8 cellular contexts compared by ENCODE assay signal in genomic region chr1:39081266-39082139, GRCh38. TPM values are rescaled to one million over a fixed set of nuclear protein-coding genes. Genes with fewer than 3 reads are reported as not detected.
A peak's percentile ranks its signal among the peaks of the same experiment; 100 is the strongest.
DNase-seq lines count a peak whose midpoint lies in the region; ATAC-seq and TF ChIP-seq lines count a peak whose summit lies in the region.

No MANE protein-coding gene starts in this region.

- ATAC-seq in HG02885 (IDR thresholded peaks at IDR 0.05; ENCODE audit: poor library complexity, unreplicated experiment) (no peak), HG03354 (IDR thresholded peaks at IDR 0.05; ENCODE audit: poor library complexity, severe bottlenecking, unreplicated experiment) (no peak), GM19455 (IDR thresholded peaks at IDR 0.05; ENCODE audit: unreplicated experiment) (no peak)

- peaks cover 9% of the 10 kb centered on the region for H3K27me3 ChIP-seq in BJ (ENCODE audit: control insufficient read depth, insufficient read depth, low read length)

- no peak for DNase-seq in BJ (ENCODE audit: low read depth)
- DNase-seq in HCEC 1CT, result peak; percentile 13
- peak; percentile 25 for DNase-seq in activated CD4-positive, alpha-beta memory T cell treated with anti-CD3 and anti-CD28 coated beads for 36 hours
- DNase-seq in fibroblast of the aortic adventitia (ENCODE audit: low read depth), result no peak
- peak; percentile 84 for DNase-seq in osteocyte (ENCODE audit: extremely low spot score, unreplicated experiment)

- intact Hi-C loops in activated CD4-positive, alpha-beta memory T cell treated with anti-CD3 and anti-CD28 coated beads for 36 hours (cut with micrococcal nuclease), result no loop called here

- no peak overlapping the region for H3K27ac Mint-ChIP-seq in activated CD4-positive, alpha-beta memory T cell treated with anti-CD3 and anti-CD28 coated beads for 36 hours
- no peak overlapping the region for H3K27ac Mint-ChIP-seq in osteocyte (ENCODE audit: unreplicated experiment)

- H3K4me3 ChIP-seq in BJ (ENCODE audit: low read depth, low read length) (peak overlapping the region; percentile 49), fibroblast of the aortic adventitia (ENCODE audit: low read depth, low read length) (peak overlapping the region; percentile 62)

- H3K36me3 Mint-ChIP-seq in activated CD4-positive, alpha-beta memory T cell treated with anti-CD3 and anti-CD28 coated beads for 36 hours, result no peaks in the 10 kb centered on the region
- H3K36me3 Mint-ChIP-seq in osteocyte (ENCODE audit: unreplicated experiment), result peaks cover 2% of the 10 kb centered on the region

- TF ChIP-seq CTCF in BJ (IDR thresholded peaks at IDR 0.05; ENCODE audit: insufficient read depth, low read depth, low read length), result no peak
- no peak for TF ChIP-seq CTCF in fibroblast of the aortic adventitia (IDR thresholded peaks at IDR 0.05; ENCODE audit: insufficient read depth, low read length)
- TF ChIP-seq CTCF in osteocyte (IDR thresholded peaks at IDR 0.05), result no peak

- H3K4me1 Mint-ChIP-seq in activated CD4-positive, alpha-beta memory T cell treated with anti-CD3 and anti-CD28 coated beads for 36 hours (ENCODE audit: low read depth), result peaks cover 6% of the 10 kb centered on the region
- H3K4me1 Mint-ChIP-seq in osteocyte (ENCODE audit: unreplicated experiment), result peaks cover 12% of the 10 kb centered on the region

- POLR2A ChIA-PET in BJ (lab: Charles Lee), result interaction anchor here (0.5 kb wide), 1 partner anchor 328 kb away, joined by 3 read pairs; no protein-coding TSS in a partner anchor
- POLR2A ChIA-PET in activated CD4-positive, alpha-beta memory T cell treated with anti-CD3 and anti-CD28 coated beads for 36 hours (lab: Charles Lee), result no interaction called here

- no peaks in the 10 kb centered on the region for H3K36me3 ChIP-seq in BJ (ENCODE audit: control insufficient read depth, insufficient read depth, low read length)

- CTCF ChIA-PET in BJ (lab: Yijun Ruan, JAX), result interaction anchor here (0.6 to 1.7 kb wide), 6 partner anchors 10 to 566 kb away, joined by 3 to 5 read pairs (median 4); no protein-coding TSS in a partner anchor
- CTCF ChIA-PET in activated CD4-positive, alpha-beta memory T cell treated with anti-CD3 and anti-CD28 coated beads for 36 hours (lab: Charles Lee), result interaction anchor here (0.9 to 2.4 kb wide), 2 partner anchors 11 to 124 kb away, joined by 3 to 7 read pairs; no protein-coding TSS in a partner anchor

- H3K27me3 Mint-ChIP-seq in activated CD4-positive, alpha-beta memory T cell treated with anti-CD3 and anti-CD28 coated beads for 36 hours, result peaks cover 34% of the 10 kb centered on the region
- peaks cover 11% of the 10 kb centered on the region for H3K27me3 Mint-ChIP-seq in osteocyte (ENCODE audit: unreplicated experiment)

- no peak overlapping the region for H3K4me3 Mint-ChIP-seq in activated CD4-positive, alpha-beta memory T cell treated with anti-CD3 and anti-CD28 coated beads for 36 hours
- no peak overlapping the region for H3K4me3 Mint-ChIP-seq in osteocyte (ENCODE audit: unreplicated experiment)

- no peaks in the 10 kb centered on the region for H3K9me3 Mint-ChIP-seq in activated CD4-positive, alpha-beta memory T cell treated with anti-CD3 and anti-CD28 coated beads for 36 hours
- no peaks in the 10 kb centered on the region for H3K9me3 Mint-ChIP-seq in osteocyte (ENCODE audit: unreplicated experiment)

RNA-seq across cellular contexts. Expression of gene NDUFS5, which starts 55.4 kb away (rescaled TPM):
- polyA plus RNA-seq in BJ (2011; rRNA removed), result 223 and 632 TPM in 2 replicates
- 48.6 and 64.8 TPM in 2 replicates for polyA minus RNA-seq in BJ (2011; rRNA and poly(A)+ RNA removed)
- total RNA-seq in activated CD4-positive, alpha-beta memory T cell treated with anti-CD3 and anti-CD28 coated beads for 36 hours, result 100 to 1,000 TPM; 238 to 240 TPM
- total RNA-seq in fibroblast of the aortic adventitia (ENCODE audit: low replicate concordance), result 365 and 456 TPM in 2 replicates
- 146 and 157 TPM in 2 replicates for total RNA-seq in osteocyte

Comparison
In these comparisons a context has a peak if more than half of its experiments do, and no peak if none do; other contexts are left out.
1. DNase-seq: peak in HCEC 1CT (single experiment), activated CD4-positive, alpha-beta memory T cell treated with anti-CD3 and anti-CD28 coated beads for 36 hours (single experiment) and osteocyte (single experiment); none in BJ (single experiment) and fibroblast of the aortic adventitia (single experiment).